Comparison of ENCODE assay signal across 12 cellular contexts in genomic region chr7:127976056-127976455, GRCh38. TPM values are rescaled to one million over a fixed set of nuclear protein-coding genes. Genes with fewer than 3 reads are reported as not detected.
DNase-seq lines count a peak whose midpoint lies in the region; ATAC-seq, FAIRE-seq and TF ChIP-seq lines count a peak whose summit lies in the region.
"Had no signal": no experiment of that assay in that cellular context is flagged by ENCODE, and none has a peak within 500 bp of the region (broad histone marks: within the 10 kb centered on the region; RNA-seq: fewer than 3 reads in every experiment).

No MANE protein-coding gene starts in this region.

- peaks cover 44 to 53% (median 47%) of the 10 kb centered on the region in 11 experiments for H3K9me3 ChIP-seq in BLaER1 treated with 17β-estradiol and CSF1 and Interleukin-3, amounts not matched to agents 10 nM and 100 nM (replicated peaks in 1 of 11)
- peaks cover 0 to 14% of the 10 kb centered on the region in 2 donors for H3K9me3 ChIP-seq in left lung
- H3K9me3 ChIP-seq in MG63: no peaks in the 10 kb centered on the region

- no peak overlapping the region for H3K9ac ChIP-seq in BLaER1 treated with 17β-estradiol and CSF1 and Interleukin-3, amounts not matched to agents 10 nM and 100 nM

- peak overlapping the region in 9 of 11 experiments; percentile 30 to 76 (median 62); a peak in 17 of 22 replicates for H3K4me2 ChIP-seq in BLaER1 treated with 17β-estradiol and CSF1 and Interleukin-3, amounts not matched to agents 10 nM and 100 nM

- TF ChIP-seq CTCF in bronchial epithelial cell (IDR thresholded peaks at IDR 0.05; ENCODE audit: insufficient read depth, low read length, severe bottlenecking): no peak
- no peak for TF ChIP-seq CTCF in left lung (IDR thresholded peaks at IDR 0.05)

- ATAC-seq in left lung (peak; percentile 76), HG03097 (IDR thresholded peaks at IDR 0.05; ENCODE audit: low FRiP score, unreplicated experiment) (no peak), GM19397 (IDR thresholded peaks at IDR 0.05; ENCODE audit: unreplicated experiment) (no peak)
- ATAC-seq: stimulated activated naive B cell treated with anti-CD40 and anti-IgM and Interleukin-4, amounts not matched to agents 10 μg/mL and 1 μg/mL and 100 μg/mL, for 72 hours had no signal

- intact Hi-C loops in left lung (cut with DNase I): no loop called here

- FAIRE-seq in bronchial epithelial cell (lab: Jason Lieb, UNC): no peak

- H3K4me1 ChIP-seq in BLaER1 treated with 17β-estradiol and CSF1 and Interleukin-3, amounts not matched to agents 10 nM and 100 nM: peaks cover 0 to 37% (median 29%) of the 10 kb centered on the region in 10 experiments; a peak in 16 of 20 replicates
- no peaks in the 10 kb centered on the region for H3K4me1 ChIP-seq in left lung

- H4K20me1 ChIP-seq in BLaER1 treated with 17β-estradiol and CSF1 and Interleukin-3, amounts not matched to agents 10 nM and 100 nM: peaks cover 0 to 14% (median 0%) of the 10 kb centered on the region in 11 experiments; a peak in 4 of 22 replicates

- no peaks in the 10 kb centered on the region for H3K27me3 ChIP-seq in BLaER1 treated with 17β-estradiol and CSF1 and Interleukin-3, amounts not matched to agents 10 nM and 100 nM
- H3K27me3 ChIP-seq in bronchial epithelial cell (ENCODE audit: control insufficient read depth, insufficient read depth, low read length): no peaks in the 10 kb centered on the region
- H3K27me3 ChIP-seq in left lung: no peaks in the 10 kb centered on the region
- no peaks in the 10 kb centered on the region for H3K27me3 ChIP-seq in MG63
- H3K27me3 ChIP-seq: SJCRH30 had no signal

- peak overlapping the region in 2 of 11 experiments; percentile 7 to 40; a peak in 3 of 22 replicates for H3K27ac ChIP-seq in BLaER1 treated with 17β-estradiol and CSF1 and Interleukin-3, amounts not matched to agents 10 nM and 100 nM
- no peak overlapping the region for H3K27ac ChIP-seq in left lung
- H3K27ac ChIP-seq: SJCRH30 had no signal

- H3K4me3 ChIP-seq in BLaER1 treated with 17β-estradiol and CSF1 and Interleukin-3, amounts not matched to agents 10 nM and 100 nM: no peak overlapping the region
- H3K4me3 ChIP-seq in bronchial epithelial cell (ENCODE audit: low read depth, low read length): no peak overlapping the region
- no peak overlapping the region for H3K4me3 ChIP-seq in left lung
- no peak overlapping the region for H3K4me3 ChIP-seq in MG63
- H3K4me3 ChIP-seq: SJCRH30 had no signal

- peak; percentile 2 for DNase-seq in NCI-H1105 (lab: John Stamatoyannopoulos, UW)
- peak; percentile 55 for DNase-seq in bronchial epithelial cell (ENCODE audit: low read depth)
- no peak for DNase-seq in left lung
- no peak for DNase-seq in NCI-H1436 (lab: John Stamatoyannopoulos, UW)
- no peak for DNase-seq in MG63
- DNase-seq: activated T-cell treated with anti-CD3 and anti-CD28 coated beads, Interleukin-2, amount 50 U/mL, for 24 hours; GDM1; SJCRH30; stimulated activated naive B cell treated with anti-CD40 and anti-IgM and Interleukin-4, amounts not matched to agents 10 μg/mL and 1 μg/mL and 100 μg/mL, for 72 hours had no signal

- H3K36me3 ChIP-seq in BLaER1 treated with 17β-estradiol and CSF1 and Interleukin-3, amounts not matched to agents 10 nM and 100 nM: peaks cover 57 to 93% (median 67%) of the 10 kb centered on the region in 11 experiments
- H3K36me3 ChIP-seq in bronchial epithelial cell (ENCODE audit: control insufficient read depth, insufficient read depth, low read length): peaks cover 10% of the 10 kb centered on the region
- peaks cover 0 to 30% of the 10 kb centered on the region in 2 donors for H3K36me3 ChIP-seq in left lung
- H3K36me3 ChIP-seq in MG63: peaks cover 3% of the 10 kb centered on the region; the same call in 1 of the 2 replicates

RNA-seq across cellular contexts. Expression of gene LRRC4, which starts 55.2 kb away (rescaled TPM):
- under 0.01 and 0.64 TPM in 2 replicates for total RNA-seq in bronchial epithelial cell
- total RNA-seq in left lung: 10 to 100 TPM in 1 of 2 donors, 1 to 10 TPM in 1; 5.7 to 24.4 TPM
- total RNA-seq in MG63 (2014; rRNA removed; shearing (Covaris generic); ENCODE audit: low replicate concordance): not detected in 2 replicates

Comparison
In these comparisons a context has a peak if more than half of its experiments do, and no peak if none do; other contexts are left out.
1. DNase-seq: peak in NCI-H1105 (single experiment) and bronchial epithelial cell (single experiment); none in left lung (0 of 2), NCI-H1436 (single experiment) and MG63 (single experiment).